8 cellular contexts compared by ENCODE assay signal in genomic region chr1:20732071-20732587, GRCh38. TPM values are rescaled to one million over a fixed set of nuclear protein-coding genes. Genes with fewer than 3 reads are reported as not detected.
A peak's percentile ranks its signal among the peaks of the same experiment; 100 is the strongest.
DNase-seq lines count a peak whose midpoint lies in the region; ATAC-seq and TF ChIP-seq lines count a peak whose summit lies in the region.

No MANE protein-coding gene starts in this region.

- DNase-seq in HFFc6 (peak; percentile 58), NCI-H2171 treated with DMSO at 0.1 percent for 48 hours (lab: John Stamatoyannopoulos, UW) (peak; percentile 79), medulla oblongata (ENCODE audit: extremely low spot score) (peak; percentile 37)
- peak; percentile 51 to 58 for DNase-seq in activated CD4-positive, alpha-beta T cell treated with anti-CD3 and anti-CD28 coated beads, Interleukin-2, amount 50 U/mL, for 48 hours
- peak; percentile 44 for DNase-seq in effector CD4-positive, alpha-beta T cell
- DNase-seq in stimulated activated CD8-positive, alpha-beta memory T cell treated with anti-CD3 and anti-CD28 coated beads, Interleukin-12 subunit alpha, Interleukin-12 subunit beta, amount 100 ng/mL, for 4 hours (ENCODE audit: low read depth) = peak; percentile 56

- TF ChIP-seq CTCF in DOHH2 (IDR thresholded peaks at IDR 0.05; ENCODE audit: low read depth, low read length, poor library complexity, severe bottlenecking) = no peak
- TF ChIP-seq CTCF in HFFc6 (IDR thresholded peaks at IDR 0.05) = no peak

- H3K27ac ChIP-seq in DOHH2 (ENCODE audit: low read depth, low read length) = no peak overlapping the region

- no peaks in the 10 kb centered on the region for H3K9me3 ChIP-seq in DOHH2 (ENCODE audit: control insufficient read depth, insufficient read depth, low read length)

- H3K27me3 Mint-ChIP-seq in HFFc6 (ENCODE audit: insufficient read depth) = peaks cover 4% of the 10 kb centered on the region

- no peaks in the 10 kb centered on the region for H3K9me2 ChIP-seq in DOHH2 (replicated peaks; ENCODE audit: control insufficient read depth, low read length)

- no peak for ATAC-seq in HG02840 (IDR thresholded peaks at IDR 0.05; ENCODE audit: low FRiP score, unreplicated experiment)

- H3K9me3 Mint-ChIP-seq in HFFc6 = no peaks in the 10 kb centered on the region

- H3K4me1 Mint-ChIP-seq in HFFc6 (ENCODE audit: low read depth) = peaks cover 32% of the 10 kb centered on the region

- H3K4me1 ChIP-seq in DOHH2 (ENCODE audit: control insufficient read depth, low read length) = peaks cover 25% of the 10 kb centered on the region

- H3K36me3 ChIP-seq in DOHH2 (ENCODE audit: control insufficient read depth, low read length) = no peaks in the 10 kb centered on the region

- peak overlapping the region; percentile 96 for H3K27ac Mint-ChIP-seq in HFFc6

- H3K4me2 ChIP-seq in DOHH2 (ENCODE audit: low read length) = peak overlapping the region; percentile 88

- H4K20me1 ChIP-seq in DOHH2 (ENCODE audit: control insufficient read depth, insufficient read depth, low read depth, low read length) = no peaks in the 10 kb centered on the region

- H3K79me2 ChIP-seq in DOHH2 (ENCODE audit: control insufficient read depth, low read length) = no peaks in the 10 kb centered on the region

- peaks cover 3% of the 10 kb centered on the region for H3F3A ChIP-seq in DOHH2 (ENCODE audit: control insufficient read depth, insufficient read depth)

- H3K4me3 Mint-ChIP-seq in HFFc6 = peak overlapping the region; percentile 91

- peaks cover 19% of the 10 kb centered on the region for H3K36me3 Mint-ChIP-seq in HFFc6 (ENCODE audit: low read depth)

- peaks cover 58% of the 10 kb centered on the region for H3K27me3 ChIP-seq in DOHH2 (ENCODE audit: control insufficient read depth, low read length)

- peak overlapping the region; percentile 77 for H3K4me3 ChIP-seq in DOHH2 (ENCODE audit: low read length)

RNA-seq across cellular contexts. Expression of gene SH2D5, which starts 0.4 kb away (rescaled TPM):
- 10 to 100 TPM; 12.0 to 15.9 (median 13.2) TPM for total RNA-seq in HFFc6 (2021; fragmentation: NEBNext Ultra II Directional; extraction: Animal tissue kit (Norgen Biotek cat#: 25700))

RNA-seq across cellular contexts. Expression of gene KIF17, which starts 14.3 kb away (rescaled TPM):
- total RNA-seq in HFFc6 (2021; fragmentation: NEBNext Ultra II Directional; extraction: Animal tissue kit (Norgen Biotek cat#: 25700)) = 1 to 10 TPM; 5.8 to 8.1 (median 7.4) TPM

RNA-seq across cellular contexts. Expression of gene HP1BP3, which starts 55.0 kb away (rescaled TPM):
- total RNA-seq in HFFc6 (2021; fragmentation: NEBNext Ultra II Directional; extraction: Animal tissue kit (Norgen Biotek cat#: 25700)) = 100 to 1,000 TPM; 171 to 207 (median 200) TPM
